ENCODE assay signal across 19 cellular contexts in the genomic region with DNA sequence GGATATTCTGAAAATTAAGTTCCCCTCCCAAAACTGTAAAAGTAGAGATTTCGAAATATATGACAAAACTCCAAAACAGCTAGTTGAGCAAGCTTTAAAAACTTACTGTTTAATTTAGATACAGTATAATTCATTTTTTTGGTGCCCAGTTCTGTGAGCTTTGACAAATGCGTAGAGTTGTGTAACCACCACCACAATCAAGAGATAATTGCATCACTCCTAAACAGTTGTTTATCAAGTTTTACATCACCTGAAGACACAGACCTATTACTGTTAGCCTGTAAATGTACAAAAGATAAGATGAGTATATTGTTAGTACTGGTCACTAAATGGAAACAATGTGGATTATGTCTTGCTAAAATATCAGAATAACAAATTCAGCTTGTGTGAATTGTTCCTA.
"Had no signal": no experiment of that assay in that cellular context is flagged by ENCODE, and none has a peak within 500 bp of the region (broad histone marks: within the 10 kb centered on the region; RNA-seq: fewer than 3 reads in every experiment).

No MANE protein-coding gene starts in this region.

- H3K27ac Mint-ChIP-seq: activated naive CD4-positive, alpha-beta T cell treated with anti-CD3 and anti-CD28 coated beads, Interleukin-2, amount 50 U/mL, for 72 hours; mesothelial cell of epicardium; natural killer cell; progenitor cell of endocrine pancreas; WTC11 had no signal

- DNase-seq: activated gamma-delta T cell treated with Interleukin-2 at 50 U/mL for 16 hours; activated T-cell treated with anti-CD3 and anti-CD28 coated beads, Interleukin-2, amount 50 U/mL, for 1 hour; adrenal gland; colonic mucosa; dorsolateral prefrontal cortex; hippocampal formation; left ventricle myocardium superior; mammary epithelial cell; natural killer cell; retina; spleen; stimulated activated CD4-positive, alpha-beta T cell treated with anti-CD3 and anti-CD28 coated beads, Interleukin-4, amount 100 ng/mL, for 1 hour; stimulated activated naive CD4-positive, alpha-beta T cell; testis had no signal

- H3K36me3 Mint-ChIP-seq: natural killer cell had no signal

- H3K4me3 ChIP-seq: adrenal gland, colonic mucosa, dorsolateral prefrontal cortex, spleen, testis, vagina had no signal

- H3K9me3 Mint-ChIP-seq: activated naive CD4-positive, alpha-beta T cell treated with anti-CD3 and anti-CD28 coated beads, Interleukin-2, amount 50 U/mL, for 72 hours; natural killer cell; WTC11 had no signal

- H3K27me3 Mint-ChIP-seq: progenitor cell of endocrine pancreas had no signal

- H3K27me3 ChIP-seq: adrenal gland, colonic mucosa, spleen, testis, vagina had no signal

- H3K4me3 Mint-ChIP-seq: mesothelial cell of epicardium, natural killer cell, WTC11 had no signal

- H3K4me1 Mint-ChIP-seq: mesothelial cell of epicardium, natural killer cell, WTC11 had no signal
